Comparison of ENCODE assay signal across 8 cellular contexts in the genomic region with DNA sequence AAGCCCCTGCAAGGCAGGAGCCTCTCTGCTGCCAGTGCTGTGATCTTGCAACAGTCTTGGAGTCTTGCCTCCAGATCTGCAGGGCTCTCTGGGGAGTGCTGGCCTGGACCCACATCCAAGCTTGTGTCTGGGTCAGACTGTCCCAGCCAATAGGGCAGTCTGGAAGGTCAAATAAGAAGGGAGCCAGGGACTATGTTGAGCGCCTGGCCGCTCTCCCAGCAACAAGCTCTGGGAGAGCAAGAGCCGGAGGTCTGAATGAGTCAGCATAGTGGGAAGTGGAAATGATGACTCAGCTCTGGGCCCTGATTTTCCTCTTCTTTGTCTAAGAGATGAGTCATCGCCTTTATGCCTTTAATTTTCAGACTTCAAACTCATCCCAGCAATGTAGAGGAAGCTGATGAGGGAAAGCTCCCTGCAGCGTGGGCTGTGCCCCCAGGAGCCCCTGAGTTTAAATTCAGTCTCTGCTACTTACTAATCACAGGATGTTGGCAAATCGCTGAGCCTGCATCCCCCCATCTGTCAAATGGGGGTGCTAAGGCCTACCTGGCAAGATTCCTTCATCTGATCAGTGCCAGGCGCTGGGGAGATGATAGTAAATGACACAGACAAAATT. TPM values are rescaled to one million over a fixed set of nuclear protein-coding genes. Genes with fewer than 3 reads are reported as not detected.
A peak's percentile ranks its signal among the peaks of the same experiment; 100 is the strongest.
DNase-seq lines count a peak whose midpoint lies in the region; ATAC-seq, FAIRE-seq and TF ChIP-seq lines count a peak whose summit lies in the region.

No MANE protein-coding gene starts in this region.

- H3K36me3 Mint-ChIP-seq in activated naive CD4-positive, alpha-beta T cell treated with anti-CD3 and anti-CD28 coated beads, Interleukin-2, amount 50 U/mL, for 72 hours, result peaks cover 0 to 16% of the 10 kb centered on the region in 2 donors

- intact Hi-C loops in Right ventricle myocardium superior (cut with DNase I) (no loop called here), posterior cingulate gyrus (cut with DNase I) (no loop called here)

- no peaks in the 10 kb centered on the region for H3K36me3 ChIP-seq in urinary bladder (ENCODE audit: insufficient read depth)

- TF ChIP-seq CTCF in A549 (IDR thresholded peaks at IDR 0.05), result no peak

- peaks cover 38% of the 10 kb centered on the region for H3K4me1 ChIP-seq in A549
- peaks cover 2% of the 10 kb centered on the region for H3K4me1 ChIP-seq in urinary bladder (ENCODE audit: insufficient read depth)

- peaks cover 0 to 12% of the 10 kb centered on the region in 2 donors for H3K9me3 Mint-ChIP-seq in activated naive CD4-positive, alpha-beta T cell treated with anti-CD3 and anti-CD28 coated beads, Interleukin-2, amount 50 U/mL, for 72 hours

- CTCF ChIA-PET in A549 (lab: Yijun Ruan, JAX), result interaction anchor here (0.6 to 2.6 kb wide), 9 partner anchors 15 to 168 kb away, joined by 3 to 20 read pairs (median 5); no protein-coding TSS in a partner anchor

- H3K27ac Mint-ChIP-seq in activated naive CD4-positive, alpha-beta T cell treated with anti-CD3 and anti-CD28 coated beads, Interleukin-2, amount 50 U/mL, for 72 hours, result peak overlapping the region; percentile 27 to 60

- H3K9me3 ChIP-seq in A549, result peaks cover 10% of the 10 kb centered on the region

- FAIRE-seq in A549 (lab: Jason Lieb, UNC) (peak; percentile 32), RCC 7860 (lab: Jason Lieb, UNC) (peak; percentile 95)

- H3K27ac ChIP-seq in A549 (peak overlapping the region; percentile 83 to 86), urinary bladder (ENCODE audit: low read depth) (peak overlapping the region; percentile 53)

- ATAC-seq in A549 (peak; percentile 98), GM18858 (IDR thresholded peaks at IDR 0.05; ENCODE audit: unreplicated experiment) (peak; percentile 82), HG03354 (IDR thresholded peaks at IDR 0.05; ENCODE audit: poor library complexity, severe bottlenecking, unreplicated experiment) (peak; percentile 67), Right ventricle myocardium superior (ENCODE audit: poor library complexity) (peak; percentile 99)
- peak; percentile 83 to 89 for ATAC-seq in activated naive CD4-positive, alpha-beta T cell treated with anti-CD3 and anti-CD28 coated beads, Interleukin-2, amount 50 U/mL, for 72 hours

- WGBS in A549 (ENCODE audit: missing lambda C conversion rate), result 2% methylated on average over 7 of the region's 7 CpGs
- WGBS in urinary bladder, result 23% methylated on average over 7 of the region's 7 CpGs

- DNase-seq in A549 (ENCODE audit: low read depth in 1 of 2, low spot score in 1 of 2) (peak; percentile 79 to 98), RCC 7860 (ENCODE audit: low spot score) (peak; percentile 99), Right ventricle myocardium superior (peak; percentile 93), posterior cingulate gyrus (peak; percentile 27 to 94 (median 70))
- peak; percentile 38 to 56 for DNase-seq in activated naive CD4-positive, alpha-beta T cell treated with anti-CD3 and anti-CD28 coated beads, Interleukin-2, amount 50 U/mL, for 72 hours (ENCODE audit: low spot score in 2 of 2)

- H3K4me2 ChIP-seq in A549, result peak overlapping the region; percentile 50

- POLR2A ChIA-PET in A549 (lab: Yijun Ruan, JAX), result interaction anchor here (0.7 to 3.2 kb wide), 10 partner anchors 12 to 177 kb away, joined by 3 to 51 read pairs (median 3); partner anchors contain the start of gene HAPSTR1

- H3K4me3 ChIP-seq in A549 (no peak overlapping the region), urinary bladder (ENCODE audit: low read depth, low read length) (no peak overlapping the region)

- peak in 1 of 2 experiments; percentile 43; a peak in 1 of 5 replicates for TF ChIP-seq RAD21 in A549 (conservative IDR thresholded peaks at IDR 0.05 in 1 of 2, IDR thresholded peaks at IDR 0.05 in 1 of 2)

- peak; percentile 76 to 85; a peak in 3 of 5 replicates for TF ChIP-seq EP300 in A549 (IDR thresholded peaks at IDR 0.05)

- no peak for TF ChIP-seq POLR2A in A549 (IDR thresholded peaks at IDR 0.05; ENCODE audit: low read length)

TF ChIP-seq in A549, 52 proteins besides CTCF, POLR2A, EP300 and RAD21:
- TF ChIP-seq MAFK (IDR thresholded peaks at IDR 0.05; ENCODE audit: partially characterized antibody) (peak; percentile 100), HOXB13 (CRISPR knock-in tag; IDR thresholded peaks at IDR 0.05; ENCODE audit: low read depth) (peak; percentile 49; the same call in 1 of the 2 replicates), JUN (IDR thresholded peaks at IDR 0.05) (peak; percentile 82 to 95), CEBPB (IDR thresholded peaks at IDR 0.05) (peak; percentile 22 to 57; a peak in 3 of 4 replicates), KDM1A (IDR thresholded peaks at IDR 0.05; ENCODE audit: low read depth) (no peak), ZSCAN20 (CRISPR knock-in tag; IDR thresholded peaks at IDR 0.05) (no peak), GATA3 (IDR thresholded peaks at IDR 0.05; ENCODE audit: borderline replicate concordance) (peak; percentile 66; the same call in 1 of the 2 replicates), SMC3 (IDR thresholded peaks at IDR 0.05) (peak; percentile 23; the same call in 1 of the 3 replicates), NFE2L2 (conservative IDR thresholded peaks at IDR 0.05; ENCODE audit: low read length) (peak; percentile 95), JUNB (IDR thresholded peaks at IDR 0.05) (peak; percentile 98), FOSL2 (IDR thresholded peaks at IDR 0.05) (peak; percentile 99), FOSL2 (CRISPR knock-in tag; IDR thresholded peaks at IDR 0.05) (peak; percentile 100), HOXB5 (CRISPR knock-in tag; IDR thresholded peaks at IDR 0.05) (peak; percentile 74; the same call in 1 of the 2 replicates), HEYL (CRISPR knock-in tag; IDR thresholded peaks at IDR 0.05) (no peak), RFX5 (IDR thresholded peaks at IDR 0.05) (0 out of 2 replicates have a peak, but pooled peaks have one; percentile 59), TP53 (CRISPR knock-in tag; IDR thresholded peaks at IDR 0.05) (no peak), BCL3 (IDR thresholded peaks at IDR 0.05) (0 out of 3 replicates have a peak, but pooled peaks have one; percentile 35)
- TF ChIP-seq, protein P1, sequence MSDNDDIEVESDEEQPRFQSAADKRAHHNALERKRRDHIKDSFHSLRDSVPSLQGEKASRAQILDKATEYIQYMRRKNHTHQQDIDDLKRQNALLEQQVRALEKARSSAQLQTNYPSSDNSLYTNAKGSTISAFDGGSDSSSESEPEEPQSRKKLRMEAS (IDR thresholded peaks at IDR 0.05), result peak; percentile 64

RNA-seq across cellular contexts. Expression of gene HAPSTR1, which starts 43.6 kb away (rescaled TPM):
- 36.9 and 41.8 TPM in 2 replicates for polyA plus RNA-seq in A549 (2011; rRNA removed)
- 6.9 and 8.8 TPM in 2 replicates for polyA plus RNA-seq in A549 (2012; cell fraction: cytosol; rRNA removed)
- polyA plus RNA-seq in A549 (2012; cell fraction: nucleus; rRNA removed), result 5.1 and 9.1 TPM in 2 replicates
- polyA plus RNA-seq in A549 (2017; fragmentation: RNase III; extraction: RNeasy Plus Mini Kit Qiagen cat#74134 plus additional on column Dnase treatment), result 22.4 to 24.4 TPM (median 22.9 TPM) in 3 replicates
- 42.9 and 44.1 TPM in 2 replicates for polyA minus RNA-seq in A549 (2011; rRNA and poly(A)+ RNA removed)
- 10 to 100 TPM; 48.9 to 52.7 TPM for total RNA-seq in activated naive CD4-positive, alpha-beta T cell treated with anti-CD3 and anti-CD28 coated beads, Interleukin-2, amount 50 U/mL, for 72 hours
- total RNA-seq in Right ventricle myocardium superior, result 51.7 TPM
- total RNA-seq in urinary bladder, result 69.1 TPM
- polyA plus RNA-seq in urinary bladder, result 16.9 TPM

Comparison
In these comparisons a context has a peak if more than half of its experiments do, and no peak if none do; other contexts are left out.
1. DNase-seq: peak in every context shown above with its lines; median percentile 99 in RCC 7860; 93 in Right ventricle myocardium superior; 88 in A549; 70 in posterior cingulate gyrus; 47 in activated naive CD4-positive, alpha-beta T cell treated with anti-CD3 and anti-CD28 coated beads, Interleukin-2, amount 50 U/mL, for 72 hours.